In genomic region chr19:47240996-47241918, GRCh38 we compare ENCODE assay signal across 8 cellular contexts. TPM values are rescaled to one million over a fixed set of nuclear protein-coding genes. Genes with fewer than 3 reads are reported as not detected.
DNase-seq lines count a peak whose midpoint lies in the region; ATAC-seq and TF ChIP-seq lines count a peak whose summit lies in the region.

No MANE protein-coding gene starts in this region.

- H3K36me3 ChIP-seq in OCI-LY7 (ENCODE audit: insufficient read depth, low read length) (no peaks in the 10 kb centered on the region), parathyroid adenoma (ENCODE audit: control insufficient read depth, insufficient read depth, low read length) (no peaks in the 10 kb centered on the region), aorta (ENCODE audit: control insufficient read depth in 1 of 2, insufficient read depth in 2 of 2, low read length in 1 of 2) (no peaks in the 10 kb centered on the region)

- ATAC-seq in aorta (ENCODE audit: low FRiP score) (peak; percentile 58), HG02798 (IDR thresholded peaks at IDR 0.05; ENCODE audit: poor library complexity, unreplicated experiment) (no peak)

- no peaks in the 10 kb centered on the region for H3K27me3 ChIP-seq in AG04450 (ENCODE audit: control insufficient read depth, insufficient read depth, low read length)
- no peaks in the 10 kb centered on the region for H3K27me3 ChIP-seq in parathyroid adenoma (ENCODE audit: control insufficient read depth, insufficient read depth, low read length)
- no peaks in the 10 kb centered on the region for H3K27me3 ChIP-seq in aorta (ENCODE audit: control insufficient read depth in 1 of 2, insufficient read depth in 2 of 2, low read length in 1 of 2)

- H3K27ac ChIP-seq in AG04450 (ENCODE audit: low read depth, low read length) (no peak overlapping the region), OCI-LY7 (ENCODE audit: low read depth, low read length, poor library complexity, severe bottlenecking) (no peak overlapping the region), parathyroid adenoma (no peak overlapping the region), aorta (ENCODE audit: low read depth in 1 of 2, low read length in 2 of 2) (no peak overlapping the region)

- H3K4me3 ChIP-seq in AG04450 (ENCODE audit: low read depth, low read length) (peak overlapping the region; percentile 7), OCI-LY7 (ENCODE audit: low read depth, low read length, poor library complexity, severe bottlenecking) (peak overlapping the region; percentile 7), fibroblast of the aortic adventitia (ENCODE audit: low read depth, low read length) (peak overlapping the region; percentile 10), parathyroid adenoma (ENCODE audit: low read depth, low read length) (peak overlapping the region; percentile 42), aorta (ENCODE audit: low read length in 2 of 2) (no peak overlapping the region)

- H3K4me1 ChIP-seq in OCI-LY7 (ENCODE audit: insufficient read depth, low read length, poor library complexity, severe bottlenecking): peaks cover 60% of the 10 kb centered on the region
- H3K4me1 ChIP-seq in parathyroid adenoma: peaks cover 12% of the 10 kb centered on the region
- H3K4me1 ChIP-seq in aorta (ENCODE audit: control insufficient read depth in 1 of 2, insufficient read depth in 2 of 2, low read length in 2 of 2): no peaks in the 10 kb centered on the region

- no peaks in the 10 kb centered on the region for H4K20me1 ChIP-seq in OCI-LY7 (ENCODE audit: insufficient read depth, low read length)

- intact Hi-C loops in OCI-LY7 (cut with micrococcal nuclease; ENCODE audit: unreplicated experiment): no loop called here
- intact Hi-C loops in activated T-helper 1 cell treated with anti-CD3 and anti-CD28 coated beads, Interleukin-12 subunit alpha, Interleukin-12 subunit beta, Interleukin-2, Interleukin-4 antibody, amounts not matched to agents 30 ng/mL and 10 ng/mL and 1 ng/mL, durations not matched to agents 14 hours and 24 hours and 36 hours (cut with micrococcal nuclease): loop anchor here (5.0 kb wide), 1 partner anchor 204 kb away; no protein-coding TSS in a partner anchor
- intact Hi-C loops in aorta (cut with DNase I): loop anchor here in 1 of 2 donors (10.0 kb wide), 2 partner anchors 46 to 166 kb away; no protein-coding TSS in a partner anchor

- H3K9me3 ChIP-seq in AG04450 (ENCODE audit: control insufficient read depth, insufficient read depth, low read length): no peaks in the 10 kb centered on the region; the same call in 1 of the 2 replicates
- H3K9me3 ChIP-seq in OCI-LY7 (ENCODE audit: low read length): no peaks in the 10 kb centered on the region
- H3K9me3 ChIP-seq in parathyroid adenoma (ENCODE audit: control insufficient read depth, low read length): no peaks in the 10 kb centered on the region
- no peaks in the 10 kb centered on the region for H3K9me3 ChIP-seq in aorta (ENCODE audit: control insufficient read depth, low read length)

- H3K36me3 Mint-ChIP-seq in activated T-helper 1 cell treated with anti-CD3 and anti-CD28 coated beads, Interleukin-12 subunit alpha, Interleukin-12 subunit beta, Interleukin-2, Interleukin-4 antibody, amounts not matched to agents 30 ng/mL and 10 ng/mL and 1 ng/mL, durations not matched to agents 14 hours and 24 hours and 36 hours (ENCODE audit: low read depth): peaks cover 2% of the 10 kb centered on the region

- H3K4me3 Mint-ChIP-seq in activated T-helper 1 cell treated with anti-CD3 and anti-CD28 coated beads, Interleukin-12 subunit alpha, Interleukin-12 subunit beta, Interleukin-2, Interleukin-4 antibody, amounts not matched to agents 30 ng/mL and 10 ng/mL and 1 ng/mL, durations not matched to agents 14 hours and 24 hours and 36 hours: no peak overlapping the region

- H3K9ac ChIP-seq in parathyroid adenoma: no peak overlapping the region

- TF ChIP-seq CTCF in AG04450 (IDR thresholded peaks at IDR 0.05; ENCODE audit: low read depth, low read length) (no peak), OCI-LY7 (conservative IDR thresholded peaks at IDR 0.05; ENCODE audit: low read length) (no peak), fibroblast of the aortic adventitia (IDR thresholded peaks at IDR 0.05; ENCODE audit: insufficient read depth, low read length) (no peak), parathyroid adenoma (IDR thresholded peaks at IDR 0.05) (no peak)

- POLR2A ChIA-PET in AG04450 (lab: Yijun Ruan, JAX): interaction anchor here (0.7 to 3.4 kb wide), 3 partner anchors 15 to 128 kb away, joined by 3 to 29 read pairs (median 4); partner anchors contain the start of gene ZC3H4
- POLR2A ChIA-PET in HEK293T (lab: Yijun Ruan, JAX): interaction anchor here (1.1 to 1.3 kb wide), 2 partner anchors 15 kb away, joined by 3 to 5 read pairs; partner anchors contain the start of gene CCDC9
- POLR2A ChIA-PET in OCI-LY7 (lab: Charles Lee): interaction anchor here (0.7 kb wide), 1 partner anchor 193 kb away, joined by 3 read pairs; no protein-coding TSS in a partner anchor

- H3K27ac Mint-ChIP-seq in activated T-helper 1 cell treated with anti-CD3 and anti-CD28 coated beads, Interleukin-12 subunit alpha, Interleukin-12 subunit beta, Interleukin-2, Interleukin-4 antibody, amounts not matched to agents 30 ng/mL and 10 ng/mL and 1 ng/mL, durations not matched to agents 14 hours and 24 hours and 36 hours: no peak overlapping the region

- H2AFZ ChIP-seq in OCI-LY7 (ENCODE audit: low read length) (no peak overlapping the region), parathyroid adenoma (peak overlapping the region; percentile 38)

- H3K4me1 Mint-ChIP-seq in activated T-helper 1 cell treated with anti-CD3 and anti-CD28 coated beads, Interleukin-12 subunit alpha, Interleukin-12 subunit beta, Interleukin-2, Interleukin-4 antibody, amounts not matched to agents 30 ng/mL and 10 ng/mL and 1 ng/mL, durations not matched to agents 14 hours and 24 hours and 36 hours (ENCODE audit: low read depth): peaks cover 11% of the 10 kb centered on the region

- H3K9me3 Mint-ChIP-seq in activated T-helper 1 cell treated with anti-CD3 and anti-CD28 coated beads, Interleukin-12 subunit alpha, Interleukin-12 subunit beta, Interleukin-2, Interleukin-4 antibody, amounts not matched to agents 30 ng/mL and 10 ng/mL and 1 ng/mL, durations not matched to agents 14 hours and 24 hours and 36 hours: no peaks in the 10 kb centered on the region

- H3K27me3 Mint-ChIP-seq in activated T-helper 1 cell treated with anti-CD3 and anti-CD28 coated beads, Interleukin-12 subunit alpha, Interleukin-12 subunit beta, Interleukin-2, Interleukin-4 antibody, amounts not matched to agents 30 ng/mL and 10 ng/mL and 1 ng/mL, durations not matched to agents 14 hours and 24 hours and 36 hours (ENCODE audit: insufficient read depth): peaks cover 7% of the 10 kb centered on the region

- WGBS in aorta, 2 donors: 4 to 8% methylated on average over 16 to 27 of the region's 27 CpGs

- CTCF ChIA-PET in AG04450 (lab: Charles Lee): interaction anchor here (0.6 kb wide), 1 partner anchor 128 kb away, joined by 5 read pairs; the partner anchor contains the start of gene ZC3H4
- CTCF ChIA-PET in HEK293T (lab: Yijun Ruan, JAX): no interaction called here
- CTCF ChIA-PET in OCI-LY7 (lab: Charles Lee; ENCODE audit: unreplicated experiment): no interaction called here

- peak overlapping the region; percentile 37 for H3K4me2 ChIP-seq in OCI-LY7 (ENCODE audit: low read length)
- H3K4me2 ChIP-seq in parathyroid adenoma (ENCODE audit: low read length): peak overlapping the region; percentile 36

- DNase-seq in AG04450 (ENCODE audit: low read depth, low spot score) (no peak), HEK293T (ENCODE audit: extremely low spot score) (peak; percentile 66), OCI-LY7 (ENCODE audit: low spot score) (peak; percentile 74), fibroblast of the aortic adventitia (ENCODE audit: low read depth) (peak; percentile 72), aorta (peak; percentile 82 to 94)
- peak; percentile 76 for DNase-seq in activated T-helper 1 cell treated with anti-CD3 and anti-CD28 coated beads, Interleukin-12 subunit alpha, Interleukin-12 subunit beta, Interleukin-2, Interleukin-4 antibody, amounts not matched to agents 30 ng/mL and 10 ng/mL and 1 ng/mL, durations not matched to agents 14 hours and 24 hours and 36 hours (ENCODE audit: low spot score)

- no TSS peak for BruUV-seq in OCI-LY7 (replicated peaks; lab: Mats Ljungman, UMichigan)

- H3K79me2 ChIP-seq in OCI-LY7 (ENCODE audit: insufficient read depth, low read depth, low read length) (no peaks in the 10 kb centered on the region), parathyroid adenoma (no peaks in the 10 kb centered on the region)

- no peaks in the 10 kb centered on the region for H3K9me2 ChIP-seq in OCI-LY7 (ENCODE audit: insufficient read depth, low read length)

RNA-seq across cellular contexts. Expression of gene BBC3, which starts 10.3 kb away (rescaled TPM):
- polyA plus RNA-seq in AG04450 (2011; rRNA removed) (3.6 and 4.4 TPM in 2 replicates), aorta (1 to 10 TPM; 6.1 TPM)
- polyA minus RNA-seq in AG04450 (2011; rRNA and poly(A)+ RNA removed): 3.6 and 4.5 TPM in 2 replicates
- 6.9 and 8.9 TPM in 2 replicates for total RNA-seq in OCI-LY7 (2014; rRNA removed; shearing (Covaris generic))
- total RNA-seq in OCI-LY7 (2022) (10.5 and 13.2 TPM in 2 replicates), fibroblast of the aortic adventitia (ENCODE audit: low replicate concordance) (9.2 and 12.9 TPM in 2 replicates), aorta (1 to 10 TPM; 8.0 to 8.6 TPM)
- 13.8 and 15.4 TPM in 2 replicates for total RNA-seq in activated T-helper 1 cell treated with anti-CD3 and anti-CD28 coated beads, Interleukin-12 subunit alpha, Interleukin-12 subunit beta, Interleukin-2, Interleukin-4 antibody, amounts not matched to agents 30 ng/mL and 10 ng/mL and 1 ng/mL, durations not matched to agents 14 hours and 24 hours and 36 hours

RNA-seq across cellular contexts. Expression of gene CCDC9, which starts 15.1 kb away (rescaled TPM):
- 5.0 and 6.6 TPM in 2 replicates for polyA plus RNA-seq in AG04450 (2011; rRNA removed)
- 4.7 and 9.3 TPM in 2 replicates for polyA minus RNA-seq in AG04450 (2011; rRNA and poly(A)+ RNA removed)
- 6.5 and 7.9 TPM in 2 replicates for total RNA-seq in OCI-LY7 (2014; rRNA removed; shearing (Covaris generic))
- total RNA-seq in OCI-LY7 (2022): 19.3 and 19.7 TPM in 2 replicates
- 36.6 and 39.2 TPM in 2 replicates for total RNA-seq in activated T-helper 1 cell treated with anti-CD3 and anti-CD28 coated beads, Interleukin-12 subunit alpha, Interleukin-12 subunit beta, Interleukin-2, Interleukin-4 antibody, amounts not matched to agents 30 ng/mL and 10 ng/mL and 1 ng/mL, durations not matched to agents 14 hours and 24 hours and 36 hours
- total RNA-seq in fibroblast of the aortic adventitia (ENCODE audit: low replicate concordance): 6.5 and 16.3 TPM in 2 replicates
- 10 to 100 TPM; 43.4 to 43.8 TPM for total RNA-seq in aorta
- polyA plus RNA-seq in aorta: 10 to 100 TPM; 20.7 to 35.8 TPM

RNA-seq across cellular contexts. Expression of gene INAFM1, which starts 33.4 kb away (rescaled TPM):
- polyA plus RNA-seq in AG04450 (2011; rRNA removed) (2.4 and 5.0 TPM in 2 replicates), aorta (10 to 100 TPM in 1 of 2 donors, 1 to 10 TPM in 1; 5.4 to 81.7 TPM)
- 1.0 and 1.3 TPM in 2 replicates for polyA minus RNA-seq in AG04450 (2011; rRNA and poly(A)+ RNA removed)
- total RNA-seq in OCI-LY7 (2014; rRNA removed; shearing (Covaris generic)): 4.6 and 5.0 TPM in 2 replicates
- total RNA-seq in OCI-LY7 (2022) (7.6 and 10.3 TPM in 2 replicates), fibroblast of the aortic adventitia (ENCODE audit: low replicate concordance) (1.6 and 2.3 TPM in 2 replicates), aorta (10 to 100 TPM; 26.2 to 48.0 TPM)
- 9.3 and 10.2 TPM in 2 replicates for total RNA-seq in activated T-helper 1 cell treated with anti-CD3 and anti-CD28 coated beads, Interleukin-12 subunit alpha, Interleukin-12 subunit beta, Interleukin-2, Interleukin-4 antibody, amounts not matched to agents 30 ng/mL and 10 ng/mL and 1 ng/mL, durations not matched to agents 14 hours and 24 hours and 36 hours

Comparison
In these comparisons a context has a peak if more than half of its experiments do, and no peak if none do; other contexts are left out.
1. H3K4me3 ChIP-seq: peak in AG04450 (single experiment), OCI-LY7 (single experiment), fibroblast of the aortic adventitia (single experiment) and parathyroid adenoma (single experiment); none in aorta (0 of 2).